ENCODE assay signal across 30 cellular contexts in the genomic region with DNA sequence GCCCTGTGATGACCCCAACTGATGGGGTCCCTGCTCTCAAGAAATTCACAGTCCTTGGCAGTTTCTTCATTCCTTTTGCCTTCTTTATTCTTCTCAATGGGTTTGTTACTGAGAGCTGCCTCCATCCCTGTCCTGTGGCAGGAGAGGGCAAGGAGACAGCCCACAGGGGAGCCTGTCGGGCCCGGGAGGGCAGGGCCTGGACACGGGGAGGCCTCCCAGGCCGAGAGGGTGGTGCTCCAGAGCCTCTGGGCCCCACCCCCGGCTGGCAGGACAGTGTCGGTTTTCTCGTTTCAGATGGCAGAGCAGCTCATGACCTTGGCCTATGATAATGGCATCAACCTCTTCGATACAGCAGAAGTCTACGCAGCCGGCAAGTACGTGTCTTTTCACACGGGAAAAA.
"Had no signal": no experiment of that assay in that cellular context is flagged by ENCODE, and none has a peak within 500 bp of the region (broad histone marks: within the 10 kb centered on the region; RNA-seq: fewer than 3 reads in every experiment).

No MANE protein-coding gene starts in this region.

- DNase-seq: activated B cell treated with CpG ODN at 0.5 μM for 24 hours; activated CD4-positive, alpha-beta T cell treated with anti-CD3 and anti-CD28 coated beads for 48 hours; activated CD4-positive, alpha-beta T cell treated with anti-CD3 and anti-CD28 coated beads, Interleukin-2, amount 50 U/mL, for 1 hour; activated CD4-positive, alpha-beta T cell treated with anti-CD3 and anti-CD28 coated beads, Interleukin-2, amount 50 U/mL, for 48 hours; activated CD8-positive, alpha-beta memory T cell treated with anti-CD3 and anti-CD28 coated beads for 24 hours; activated CD8-positive, alpha-beta T cell treated with anti-CD3 and anti-CD28 coated beads for 36 hours; activated effector memory CD4-positive, alpha-beta T cell treated with Interleukin-2 at 50 U/mL for 16 hours; activated gamma-delta T cell treated with Interleukin-2 at 50 U/mL for 16 hours; activated naive CD4-positive, alpha-beta T cell treated with anti-CD3 and anti-CD28 coated beads for 36 hours; activated naive CD8-positive, alpha-beta T cell treated with anti-CD3 and anti-CD28 coated beads, Interleukin-2, amount 10 ng/mL, durations not matched to agents 7 days and 5 days; activated T-cell treated with anti-CD3 and anti-CD28 coated beads, Interleukin-2, amount 50 U/mL, for 4 hours; cerebellar nuclear complex; effector CD4-positive, alpha-beta T cell; effector memory CD8-positive, alpha-beta T cell; foreskin keratinocyte; gastrocnemius medialis; glutamatergic neuron; T-helper 1 cell; T-helper 17 cell; T1000; WERI-Rb-1 had no signal

- H3K4me3 ChIP-seq: coronary artery, esophagus muscularis mucosa, gastrocnemius medialis, heart left ventricle had no signal

- H3K27ac Mint-ChIP-seq: activated B cell treated with CpG ODN at 0.5 μM for 24 hours; activated CD8-positive, alpha-beta T cell treated with anti-CD3 and anti-CD28 coated beads for 36 hours; activated naive CD4-positive, alpha-beta T cell treated with anti-CD3 and anti-CD28 coated beads for 36 hours; activated naive CD4-positive, alpha-beta T cell treated with anti-CD3 and anti-CD28 coated beads, Interleukin-2, amount 50 U/mL, for 72 hours; activated naive CD8-positive, alpha-beta T cell treated with anti-CD3 and anti-CD28 coated beads, Interleukin-2, amount 10 ng/mL, durations not matched to agents 7 days and 5 days; activated T-helper 17 cell treated with anti-CD3 and anti-CD28 coated beads, Interleukin-2, amount 50 U/mL, for 72 hours; dendritic cell treated with granulocyte-macrophage colony-stimulating factor and Interleukin-4, amounts not matched to agents 40 ng/mL and 50 ng/mL, for 4 days; T-helper 17 cell; T-helper 2 cell treated with Interferon-gamma antibody and Interleukin-4, amounts not matched to agents 5 μg/mL and 100 μg/mL, for 36 hours had no signal

- FAIRE-seq: astrocyte had no signal

- H3K27me3 Mint-ChIP-seq: activated B cell treated with CpG ODN at 0.5 μM for 24 hours; activated CD8-positive, alpha-beta T cell treated with anti-CD3 and anti-CD28 coated beads for 36 hours; activated naive CD8-positive, alpha-beta T cell treated with anti-CD3 and anti-CD28 coated beads, Interleukin-2, amount 10 ng/mL, durations not matched to agents 7 days and 5 days; activated T-helper 17 cell treated with anti-CD3 and anti-CD28 coated beads, Interleukin-2, amount 50 U/mL, for 72 hours; dendritic cell treated with granulocyte-macrophage colony-stimulating factor and Interleukin-4, amounts not matched to agents 40 ng/mL and 50 ng/mL, for 4 days; effector memory CD8-positive, alpha-beta T cell; T-helper 17 cell had no signal

- H3K36me3 ChIP-seq: gastrocnemius medialis, WERI-Rb-1 had no signal

- H3K27me3 ChIP-seq: esophagus muscularis mucosa, heart left ventricle had no signal

- ATAC-seq: activated CD4-positive, CD25-positive, alpha-beta regulatory T cell treated with anti-CD3 and anti-CD28 coated beads, Interleukin-2, amount 50 U/mL, for 24 hours; activated CD8-positive, alpha-beta T cell treated with anti-CD3 and anti-CD28 coated beads for 36 hours; activated naive CD4-positive, alpha-beta T cell treated with anti-CD3 and anti-CD28 coated beads, Interleukin-2, amount 50 U/mL, for 72 hours; activated T-cell treated with anti-CD3 and anti-CD28 coated beads, Interleukin-2, amount 50 U/mL, for 4 hours; activated T-helper 17 cell treated with anti-CD3 and anti-CD28 coated beads, Interleukin-2, amount 50 U/mL, for 72 hours; effector memory CD8-positive, alpha-beta T cell; heart left ventricle; T-helper 17 cell had no signal

- H3K4me1 ChIP-seq: foreskin keratinocyte, gastrocnemius medialis had no signal

- H3K9me3 ChIP-seq: esophagus muscularis mucosa, gastrocnemius medialis, heart left ventricle had no signal

- H3K27ac ChIP-seq: coronary artery, esophagus muscularis mucosa, foreskin keratinocyte, gastrocnemius medialis, heart left ventricle, WERI-Rb-1 had no signal

- H3K9me3 Mint-ChIP-seq: activated B cell treated with CpG ODN at 0.5 μM for 24 hours; activated CD8-positive, alpha-beta T cell treated with anti-CD3 and anti-CD28 coated beads for 36 hours; activated naive CD4-positive, alpha-beta T cell treated with anti-CD3 and anti-CD28 coated beads for 36 hours; activated naive CD4-positive, alpha-beta T cell treated with anti-CD3 and anti-CD28 coated beads, Interleukin-2, amount 50 U/mL, for 72 hours; activated naive CD8-positive, alpha-beta T cell treated with anti-CD3 and anti-CD28 coated beads, Interleukin-2, amount 10 ng/mL, durations not matched to agents 7 days and 5 days; activated T-cell treated with anti-CD3 and anti-CD28 coated beads, Interleukin-2, amount 50 U/mL, for 4 hours; activated T-helper 17 cell treated with anti-CD3 and anti-CD28 coated beads, Interleukin-2, amount 50 U/mL, for 72 hours; dendritic cell treated with granulocyte-macrophage colony-stimulating factor and Interleukin-4, amounts not matched to agents 40 ng/mL and 50 ng/mL, for 4 days; effector memory CD8-positive, alpha-beta T cell; T-helper 2 cell treated with Interferon-gamma antibody and Interleukin-4, amounts not matched to agents 5 μg/mL and 100 μg/mL, for 36 hours had no signal

- H3K4me1 Mint-ChIP-seq: activated B cell treated with CpG ODN at 0.5 μM for 24 hours; activated naive CD8-positive, alpha-beta T cell treated with anti-CD3 and anti-CD28 coated beads, Interleukin-2, amount 10 ng/mL, durations not matched to agents 7 days and 5 days had no signal

- H3K4me3 Mint-ChIP-seq: activated B cell treated with CpG ODN at 0.5 μM for 24 hours; activated CD8-positive, alpha-beta T cell treated with anti-CD3 and anti-CD28 coated beads for 36 hours; activated naive CD4-positive, alpha-beta T cell treated with anti-CD3 and anti-CD28 coated beads for 36 hours; activated naive CD8-positive, alpha-beta T cell treated with anti-CD3 and anti-CD28 coated beads, Interleukin-2, amount 10 ng/mL, durations not matched to agents 7 days and 5 days; activated T-cell treated with anti-CD3 and anti-CD28 coated beads, Interleukin-2, amount 50 U/mL, for 4 hours; activated T-helper 17 cell treated with anti-CD3 and anti-CD28 coated beads, Interleukin-2, amount 50 U/mL, for 72 hours; dendritic cell treated with granulocyte-macrophage colony-stimulating factor and Interleukin-4, amounts not matched to agents 40 ng/mL and 50 ng/mL, for 4 days; effector memory CD8-positive, alpha-beta T cell; T-helper 17 cell; T-helper 2 cell treated with Interferon-gamma antibody and Interleukin-4, amounts not matched to agents 5 μg/mL and 100 μg/mL, for 36 hours had no signal
